1 cellular context compared by ENCODE assay signal in genomic region chr3:138834359-138835176, GRCh38.
TF ChIP-seq lines count a peak whose summit lies in the region.

TSS of gene PIK3CB (minus strand) at chr3:138834928. CDS start at chr3:138759343, 75,585 bp downstream.

TF ChIP-seq in HepG2, 621 proteins besides CTCF, POLR2A, EP300 and RAD21 (continued from another document and continues in another):
- no peak for TF ChIP-seq HOMEZ (CRISPR knock-in tag; IDR thresholded peaks at IDR 0.05; ENCODE audit: low read depth)
- no peak for TF ChIP-seq ZNF775 (CRISPR knock-in tag; IDR thresholded peaks at IDR 0.05; ENCODE audit: borderline replicate concordance)
- TF ChIP-seq ZNF710 (CRISPR knock-in tag; IDR thresholded peaks at IDR 0.05; ENCODE audit: borderline replicate concordance), result peak; percentile 67; the same call in 1 of the 2 replicates
- no peak for TF ChIP-seq CBX2 (IDR thresholded peaks at IDR 0.05; ENCODE audit: low read depth, low read length)
- TF ChIP-seq CBX2 (CRISPR knock-in tag; IDR thresholded peaks at IDR 0.05; ENCODE audit: low read depth), result no peak
- TF ChIP-seq ELF4 (CRISPR knock-in tag; IDR thresholded peaks at IDR 0.05; ENCODE audit: borderline replicate concordance), result no peak
- TF ChIP-seq PHF8 (CRISPR knock-in tag; IDR thresholded peaks at IDR 0.05), result peak; percentile 80
- no peak for TF ChIP-seq BRF2 (CRISPR knock-in tag; IDR thresholded peaks at IDR 0.05)
- no peak for TF ChIP-seq NCOA2 (CRISPR knock-in tag; IDR thresholded peaks at IDR 0.05)
- TF ChIP-seq ZFP36 (IDR thresholded peaks at IDR 0.05; ENCODE audit: borderline replicate concordance, low read depth, low read length, partially characterized antibody), result no peak
- peak; percentile 24; the same call in 1 of the 2 replicates for TF ChIP-seq ZNF337 (CRISPR knock-in tag; IDR thresholded peaks at IDR 0.05; ENCODE audit: borderline replicate concordance, low read depth)
- TF ChIP-seq ZNF460 (CRISPR knock-in tag; IDR thresholded peaks at IDR 0.05; ENCODE audit: borderline replicate concordance), result no peak
- no peak for TF ChIP-seq GLMP (CRISPR knock-in tag; IDR thresholded peaks at IDR 0.05; ENCODE audit: borderline replicate concordance)
- no peak for TF ChIP-seq PCBP2 (optimal IDR thresholded peaks at IDR 0.05; ENCODE audit: low read depth, low read length, poor library complexity, severe bottlenecking)
- TF ChIP-seq DNMT1 (CRISPR knock-in tag; IDR thresholded peaks at IDR 0.05), result no peak; the same call in 1 of the 2 replicates
- TF ChIP-seq KAT2B (IDR thresholded peaks at IDR 0.05; ENCODE audit: borderline replicate concordance, low read depth, low read length), result no peak
- peak; percentile 48; the same call in 1 of the 2 replicates for TF ChIP-seq TOPORS (CRISPR knock-in tag; IDR thresholded peaks at IDR 0.05)
- TF ChIP-seq ATF7-NPFF (CRISPR knock-in tag; IDR thresholded peaks at IDR 0.05; ENCODE audit: low read depth), result peak; percentile 54
- TF ChIP-seq ZNF510 (CRISPR knock-in tag; IDR thresholded peaks at IDR 0.05; ENCODE audit: low read depth), result no peak; the same call in 1 of the 2 replicates
- no peak; the same call in 1 of the 2 replicates for TF ChIP-seq TGIF2 (CRISPR knock-in tag; IDR thresholded peaks at IDR 0.05)
- TF ChIP-seq MEF2D (CRISPR knock-in tag; IDR thresholded peaks at IDR 0.05), result no peak
- TF ChIP-seq HDAC2 (CRISPR knock-in tag; IDR thresholded peaks at IDR 0.05), result peak; percentile 53; the same call in 1 of the 2 replicates
- peak; percentile 35; the same call in 1 of the 2 replicates for TF ChIP-seq KAT7 (CRISPR knock-in tag; IDR thresholded peaks at IDR 0.05; ENCODE audit: borderline replicate concordance)
- TF ChIP-seq RBM39 (IDR thresholded peaks at IDR 0.05; ENCODE audit: low read depth, low read length, poor library complexity, severe bottlenecking), result no peak
- no peak for TF ChIP-seq MBD4 (IDR thresholded peaks at IDR 0.05; ENCODE audit: borderline replicate concordance, low read length)
- TF ChIP-seq ZNF296 (CRISPR knock-in tag; conservative IDR thresholded peaks at IDR 0.05), result 0 out of 2 replicates have a peak, but pooled peaks have one; percentile 52
- no peak; the same call in 1 of the 2 replicates for TF ChIP-seq MIER3 (CRISPR knock-in tag; IDR thresholded peaks at IDR 0.05; ENCODE audit: borderline replicate concordance)
- TF ChIP-seq NR1H2 (CRISPR knock-in tag; IDR thresholded peaks at IDR 0.05; ENCODE audit: borderline replicate concordance, low read depth), result no peak
- peak; percentile 65; the same call in 1 of the 2 replicates for TF ChIP-seq SIN3A (IDR thresholded peaks at IDR 0.05; ENCODE audit: borderline replicate concordance, low read depth, low read length)
- no peak for TF ChIP-seq SIX1 (CRISPR knock-in tag; IDR thresholded peaks at IDR 0.05; ENCODE audit: borderline replicate concordance)
- peak; percentile 79 for TF ChIP-seq SAFB2 (CRISPR knock-in tag; IDR thresholded peaks at IDR 0.05; ENCODE audit: borderline replicate concordance, low read depth)
- no peak for TF ChIP-seq NR2F6 (IDR thresholded peaks at IDR 0.05)
- 0 out of 2 replicates have a peak, but pooled peaks have one; percentile 33 for TF ChIP-seq NR2F6 (CRISPR knock-in tag; IDR thresholded peaks at IDR 0.05)
- 0 out of 2 replicates have a peak, but pooled peaks have one; percentile 15 for TF ChIP-seq FOXK1 (CRISPR knock-in tag; IDR thresholded peaks at IDR 0.05; ENCODE audit: borderline replicate concordance, low read depth)
- 0 out of 2 replicates have a peak, but pooled peaks have one; percentile 63 for TF ChIP-seq ZNF33B (CRISPR knock-in tag; IDR thresholded peaks at IDR 0.05)
- TF ChIP-seq ZBTB7A (CRISPR knock-in tag; IDR thresholded peaks at IDR 0.05), result no peak
- TF ChIP-seq GZF1 (CRISPR knock-in tag; IDR thresholded peaks at IDR 0.05), result no peak
- no peak; the same call in none of the 2 replicates for TF ChIP-seq GMEB1 (CRISPR knock-in tag; IDR thresholded peaks at IDR 0.05; ENCODE audit: borderline replicate concordance)
- no peak for TF ChIP-seq GABPA (IDR thresholded peaks at IDR 0.05; ENCODE audit: low read depth, low read length)
- TF ChIP-seq GABPA (CRISPR knock-in tag; IDR thresholded peaks at IDR 0.05; ENCODE audit: low read depth), result no peak
- no peak for TF ChIP-seq GLI4 (CRISPR knock-in tag; IDR thresholded peaks at IDR 0.05; ENCODE audit: borderline replicate concordance)
- no peak; the same call in 1 of the 2 replicates for TF ChIP-seq ZNF562 (CRISPR knock-in tag; IDR thresholded peaks at IDR 0.05; ENCODE audit: borderline replicate concordance)
- TF ChIP-seq SCMH1 (CRISPR knock-in tag; IDR thresholded peaks at IDR 0.05; ENCODE audit: borderline replicate concordance), result no peak
- peak; percentile 39; the same call in 1 of the 2 replicates for TF ChIP-seq AHR (CRISPR knock-in tag; IDR thresholded peaks at IDR 0.05)
- 0 out of 2 replicates have a peak, but pooled peaks have one; percentile 14 for TF ChIP-seq TEAD2 (CRISPR knock-in tag; IDR thresholded peaks at IDR 0.05)
- no peak for TF ChIP-seq HNRNPUL1 (IDR thresholded peaks at IDR 0.05; ENCODE audit: low read depth, low read length)
- TF ChIP-seq ZNF660 (CRISPR knock-in tag; IDR thresholded peaks at IDR 0.05; ENCODE audit: borderline replicate concordance, low read depth), result no peak
- TF ChIP-seq RFX3 (CRISPR knock-in tag; IDR thresholded peaks at IDR 0.05), result no peak
- TF ChIP-seq ZNF782 (CRISPR knock-in tag; IDR thresholded peaks at IDR 0.05; ENCODE audit: borderline replicate concordance), result no peak
- no peak for TF ChIP-seq ZSCAN5A (CRISPR knock-in tag; IDR thresholded peaks at IDR 0.05; ENCODE audit: borderline replicate concordance)
- TF ChIP-seq ZNF263 (CRISPR knock-in tag; IDR thresholded peaks at IDR 0.05), result no peak
- peak; percentile 33 for TF ChIP-seq HIC2 (CRISPR knock-in tag; IDR thresholded peaks at IDR 0.05; ENCODE audit: low read depth)
- no peak for TF ChIP-seq IRX3 (CRISPR knock-in tag; IDR thresholded peaks at IDR 0.05; ENCODE audit: borderline replicate concordance, low read depth)
- TF ChIP-seq THAP7 (CRISPR knock-in tag; IDR thresholded peaks at IDR 0.05), result no peak; the same call in 1 of the 2 replicates
- no peak for TF ChIP-seq MAZ (IDR thresholded peaks at IDR 0.05; ENCODE audit: borderline replicate concordance, low read depth, low read length)
- peak; percentile 95 for TF ChIP-seq MAZ (CRISPR knock-in tag; IDR thresholded peaks at IDR 0.05; ENCODE audit: low read depth)
- no peak; the same call in 1 of the 2 replicates for TF ChIP-seq FOXP4 (CRISPR knock-in tag; IDR thresholded peaks at IDR 0.05)
- no peak for TF ChIP-seq NAIF1 (CRISPR knock-in tag; IDR thresholded peaks at IDR 0.05; ENCODE audit: borderline replicate concordance)
- no peak for TF ChIP-seq ONECUT2 (CRISPR knock-in tag; IDR thresholded peaks at IDR 0.05)
- no peak for TF ChIP-seq ZNF451 (CRISPR knock-in tag; IDR thresholded peaks at IDR 0.05)
- no peak for TF ChIP-seq ZNF607 (CRISPR knock-in tag; IDR thresholded peaks at IDR 0.05; ENCODE audit: borderline replicate concordance)
